Comparison of ENCODE assay signal across 11 cellular contexts in the genomic region with DNA sequence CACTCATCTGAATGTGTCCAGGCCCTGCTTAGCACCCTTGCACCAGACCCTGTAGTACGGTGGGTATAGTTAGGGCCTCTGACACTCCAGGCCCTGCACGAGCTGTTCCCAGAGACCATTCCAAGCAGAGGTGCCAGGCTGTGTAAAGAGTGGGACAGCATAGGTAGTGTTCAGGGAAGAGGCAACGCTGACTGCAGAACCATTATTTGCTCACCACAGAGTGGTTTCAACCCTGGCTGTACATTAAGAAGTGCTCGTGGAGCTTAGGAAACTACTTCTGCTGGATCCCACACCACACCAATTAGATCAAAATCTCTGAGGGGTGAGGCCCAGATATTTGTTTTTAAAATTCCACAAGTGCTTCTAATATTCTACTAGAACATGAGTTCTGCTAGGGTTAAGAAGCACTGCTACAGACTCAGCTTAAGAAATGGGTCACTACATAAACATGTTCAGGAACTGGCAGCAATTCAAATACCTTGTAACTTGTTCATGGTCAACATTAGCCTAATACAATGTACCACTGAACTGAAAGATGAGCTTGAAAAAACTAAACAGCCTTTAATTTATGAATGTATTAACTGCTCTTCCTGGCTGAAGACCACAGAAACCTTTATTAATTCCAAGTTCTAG.
A peak's percentile ranks its signal among the peaks of the same experiment; 100 is the strongest.
DNase-seq lines count a peak whose midpoint lies in the region; ATAC-seq and TF ChIP-seq lines count a peak whose summit lies in the region.
"Had no signal": no experiment of that assay in that cellular context is flagged by ENCODE, and none has a peak within 500 bp of the region (broad histone marks: within the 10 kb centered on the region; RNA-seq: fewer than 3 reads in every experiment).

No MANE protein-coding gene starts in this region.

- no peaks in the 10 kb centered on the region for H4K20me1 ChIP-seq in OCI-LY7 (ENCODE audit: insufficient read depth, low read length)

- no peaks in the 10 kb centered on the region for H3K36me3 Mint-ChIP-seq in neural crest cell (ENCODE audit: low read depth)
- no peaks in the 10 kb centered on the region for H3K36me3 Mint-ChIP-seq in activated T-helper 17 cell treated with anti-CD3 and anti-CD28 coated beads, Interleukin-2, amount 50 U/mL, for 72 hours (ENCODE audit: low read depth)

- no TSS peak for BruUV-seq in OCI-LY7 (replicated peaks; lab: Mats Ljungman, UMichigan)

- H3K27ac ChIP-seq in RWPE1 = no peak overlapping the region
- peak overlapping the region in 3 of 4 donors; percentile 24 to 70 (median 66) for H3K27ac ChIP-seq in esophagus squamous epithelium
- H3K27ac ChIP-seq in OCI-LY7 (ENCODE audit: low read depth, low read length, poor library complexity, severe bottlenecking) = no peak overlapping the region
- H3K27ac ChIP-seq: right lobe of liver had no signal

- POLR2A ChIA-PET in RWPE1 (lab: Yijun Ruan, JAX; ENCODE audit: low non-redundant PET) (no interaction called here), OCI-LY7 (lab: Charles Lee) (no interaction called here)

- no peaks in the 10 kb centered on the region for H3K27me3 ChIP-seq in esophagus squamous epithelium
- H3K27me3 ChIP-seq: right lobe of liver had no signal

- H3K4me3 ChIP-seq in esophagus squamous epithelium = no peak overlapping the region
- H3K4me3 ChIP-seq in OCI-LY7 (ENCODE audit: low read depth, low read length, poor library complexity, severe bottlenecking) = no peak overlapping the region
- H3K4me3 ChIP-seq: right lobe of liver had no signal

- ATAC-seq in stimulated activated naive CD8-positive, alpha-beta T cell treated with anti-CD3 and anti-CD28 coated beads, Interleukin-15, Interleukin-2, amounts not matched to agents 100 U/mL and 50 U/mL, for 24 hours = no peak
- ATAC-seq in activated T-helper 17 cell treated with anti-CD3 and anti-CD28 coated beads, Interleukin-2, amount 50 U/mL, for 72 hours (replicated peaks) = no peak

- H3K4me1 ChIP-seq in esophagus squamous epithelium = peaks cover 0 to 3% (median 0%) of the 10 kb centered on the region in 3 donors
- no peaks in the 10 kb centered on the region for H3K4me1 ChIP-seq in OCI-LY7 (ENCODE audit: insufficient read depth, low read length, poor library complexity, severe bottlenecking)
- H3K4me1 ChIP-seq: right lobe of liver had no signal

- H3K9me3 ChIP-seq in esophagus squamous epithelium (no peaks in the 10 kb centered on the region), OCI-LY7 (ENCODE audit: low read length) (no peaks in the 10 kb centered on the region)
- H3K9me3 ChIP-seq: right lobe of liver had no signal

- no peaks in the 10 kb centered on the region for H3K79me2 ChIP-seq in OCI-LY7 (ENCODE audit: insufficient read depth, low read depth, low read length)

- no peak for TF ChIP-seq POLR2A in esophagus squamous epithelium (IDR thresholded peaks at IDR 0.05)

- H3K4me2 ChIP-seq in OCI-LY7 (ENCODE audit: low read length) = no peak overlapping the region

- WGBS in esophagus squamous epithelium, 2 donors = 69 to 81% methylated on average over 2 to 4 of the region's 4 CpGs

- H3K9me3 Mint-ChIP-seq in neural crest cell = no peaks in the 10 kb centered on the region
- no peaks in the 10 kb centered on the region for H3K9me3 Mint-ChIP-seq in activated T-helper 17 cell treated with anti-CD3 and anti-CD28 coated beads, Interleukin-2, amount 50 U/mL, for 72 hours

- peaks cover 6% of the 10 kb centered on the region for H3K27me3 Mint-ChIP-seq in neural crest cell (ENCODE audit: low read depth)
- H3K27me3 Mint-ChIP-seq in activated T-helper 17 cell treated with anti-CD3 and anti-CD28 coated beads, Interleukin-2, amount 50 U/mL, for 72 hours = peaks cover 8% of the 10 kb centered on the region

- H2AFZ ChIP-seq in OCI-LY7 (ENCODE audit: low read length) = no peak overlapping the region

- H3K4me3 Mint-ChIP-seq in neural crest cell = no peak overlapping the region
- H3K4me3 Mint-ChIP-seq in activated T-helper 17 cell treated with anti-CD3 and anti-CD28 coated beads, Interleukin-2, amount 50 U/mL, for 72 hours = no peak overlapping the region

- no peaks in the 10 kb centered on the region for H3K36me3 ChIP-seq in esophagus squamous epithelium
- no peaks in the 10 kb centered on the region for H3K36me3 ChIP-seq in OCI-LY7 (ENCODE audit: insufficient read depth, low read length)
- H3K36me3 ChIP-seq: right lobe of liver had no signal

- no peak for TF ChIP-seq CTCF in RWPE1 (conservative IDR thresholded peaks at IDR 0.05; ENCODE audit: low read depth)
- TF ChIP-seq CTCF in esophagus squamous epithelium (IDR thresholded peaks at IDR 0.05) = no peak
- no peak for TF ChIP-seq CTCF in neural crest cell (conservative IDR thresholded peaks at IDR 0.05)
- no peak for TF ChIP-seq CTCF in OCI-LY7 (conservative IDR thresholded peaks at IDR 0.05; ENCODE audit: low read length)

- CTCF ChIA-PET in RWPE1 (lab: Yijun Ruan, JAX) (interaction anchor here (0.5 kb wide), 1 partner anchor 184 kb away, joined by 3 read pairs; no protein-coding TSS in a partner anchor), OCI-LY7 (lab: Charles Lee; ENCODE audit: unreplicated experiment) (interaction anchor here (0.5 kb wide), 1 partner anchor 189 kb away, joined by 3 read pairs; no protein-coding TSS in a partner anchor)

- intact Hi-C loops in esophagus squamous epithelium (cut with DNase I) (no loop called here), OCI-LY7 (cut with micrococcal nuclease; ENCODE audit: unreplicated experiment) (loop anchor here (5.0 kb wide), 1 partner anchor 420 kb away; no protein-coding TSS in a partner anchor)

- no peaks in the 10 kb centered on the region for H3K4me1 Mint-ChIP-seq in neural crest cell
- no peaks in the 10 kb centered on the region for H3K4me1 Mint-ChIP-seq in activated T-helper 17 cell treated with anti-CD3 and anti-CD28 coated beads, Interleukin-2, amount 50 U/mL, for 72 hours

- peak overlapping the region; percentile 37 for H3K27ac Mint-ChIP-seq in neural crest cell (ENCODE audit: unreplicated experiment)
- H3K27ac Mint-ChIP-seq in activated T-helper 17 cell treated with anti-CD3 and anti-CD28 coated beads, Interleukin-2, amount 50 U/mL, for 72 hours = no peak overlapping the region

- DNase-seq in AG08395 (ENCODE audit: low spot score) (peak; percentile 31), RWPE1 (ENCODE audit: low spot score) (peak; percentile 1), esophagus squamous epithelium (lab: John Stamatoyannopoulos, UW) (no peak), neural crest cell (ENCODE audit: low read depth, low spot score) (no peak), OCI-LY7 (ENCODE audit: low spot score) (no peak), SHP77 treated with DMSO at 0.1 percent for 48 hours (lab: John Stamatoyannopoulos, UW) (no peak)
- DNase-seq in stimulated activated naive CD8-positive, alpha-beta T cell treated with anti-CD3 and anti-CD28 coated beads, Interleukin-15, Interleukin-2, amounts not matched to agents 100 U/mL and 50 U/mL, for 24 hours = no peak
- DNase-seq: effector memory CD4-positive, alpha-beta T cell; Karpas-422; right lobe of liver had no signal

- no peaks in the 10 kb centered on the region for H3K9me2 ChIP-seq in OCI-LY7 (ENCODE audit: insufficient read depth, low read length)

Comparison
In these comparisons a context has a peak if more than half of its experiments do, and no peak if none do; other contexts are left out.
1. DNase-seq: peak in AG08395 (single experiment) and RWPE1 (single experiment); none in esophagus squamous epithelium (single experiment), neural crest cell (single experiment), stimulated activated naive CD8-positive, alpha-beta T cell treated with anti-CD3 and anti-CD28 coated beads, Interleukin-15, Interleukin-2, amounts not matched to agents 100 U/mL and 50 U/mL, for 24 hours (single experiment), OCI-LY7 (single experiment) and SHP77 treated with DMSO at 0.1 percent for 48 hours (single experiment).
2. H3K27ac ChIP-seq: peak in esophagus squamous epithelium (3 of 4); none in RWPE1 (single experiment) and OCI-LY7 (single experiment).